ENCODE assay signal across 1 cellular context in genomic region chr2:492178-492577, GRCh38.
TF ChIP-seq lines count a peak whose summit lies in the region.

No MANE protein-coding gene starts in this region.

TF ChIP-seq in H1, 55 proteins besides CTCF, POLR2A, EP300 and RAD21:
- TF ChIP-seq MAFK (IDR thresholded peaks at IDR 0.05; ENCODE audit: low read depth, low read length) (no peak), BCL11A (IDR thresholded peaks at IDR 0.05; ENCODE audit: low read depth in 2 of 2, low read length in 2 of 2) (no peak), RFX5 (IDR thresholded peaks at IDR 0.05; ENCODE audit: borderline replicate concordance, low read depth, low read length) (no peak), BRCA1 (IDR thresholded peaks at IDR 0.05; ENCODE audit: low read depth, low read length) (no peak), POU5F1 (IDR thresholded peaks at IDR 0.05; ENCODE audit: low read depth, low read length) (no peak), SP2 (IDR thresholded peaks at IDR 0.05; ENCODE audit: low read length) (no peak)
